1 cellular context compared by ENCODE assay signal in genomic region chr5:132647473-132647872, GRCh38.
TF ChIP-seq lines count a peak whose summit lies in the region.

No MANE protein-coding gene starts in this region.

TF ChIP-seq in HepG2, 621 proteins besides CTCF, POLR2A, EP300 and RAD21 (continued from another document):
- no peak for TF ChIP-seq CSRNP1 (CRISPR knock-in tag; IDR thresholded peaks at IDR 0.05)
- no peak for TF ChIP-seq SMAD1 (CRISPR knock-in tag; IDR thresholded peaks at IDR 0.05; ENCODE audit: borderline replicate concordance, low read depth)
- peak; percentile 63 for TF ChIP-seq ZNF629 (CRISPR knock-in tag; conservative IDR thresholded peaks at IDR 0.05)
- peak; percentile 99 for TF ChIP-seq ZNF432 (CRISPR knock-in tag; IDR thresholded peaks at IDR 0.05; ENCODE audit: borderline replicate concordance)
- TF ChIP-seq ELF3 (CRISPR knock-in tag; IDR thresholded peaks at IDR 0.05), result no peak
- no peak for TF ChIP-seq TMF1 (CRISPR knock-in tag; IDR thresholded peaks at IDR 0.05; ENCODE audit: low read depth)
- TF ChIP-seq FOXO4 (CRISPR knock-in tag; conservative IDR thresholded peaks at IDR 0.05), result 0 out of 2 replicates have a peak, but pooled peaks have one; percentile 55
- no peak for TF ChIP-seq BCL3 (CRISPR knock-in tag; IDR thresholded peaks at IDR 0.05)
- no peak for TF ChIP-seq YEATS4 (CRISPR knock-in tag; IDR thresholded peaks at IDR 0.05; ENCODE audit: borderline replicate concordance)
- TF ChIP-seq DR1 (CRISPR knock-in tag; IDR thresholded peaks at IDR 0.05), result no peak
- no peak for TF ChIP-seq MAX (IDR thresholded peaks at IDR 0.05)
- no peak for TF ChIP-seq ZNF788 (CRISPR knock-in tag; IDR thresholded peaks at IDR 0.05; ENCODE audit: borderline replicate concordance)
- no peak for TF ChIP-seq KLF11 (CRISPR knock-in tag; IDR thresholded peaks at IDR 0.05)
- TF ChIP-seq ZUFSP (CRISPR knock-in tag; IDR thresholded peaks at IDR 0.05; ENCODE audit: borderline replicate concordance), result no peak
- no peak for TF ChIP-seq TCF12 (IDR thresholded peaks at IDR 0.05)
- TF ChIP-seq TCF12 (CRISPR knock-in tag; IDR thresholded peaks at IDR 0.05), result no peak
- TF ChIP-seq ZNF652 (CRISPR knock-in tag; IDR thresholded peaks at IDR 0.05; ENCODE audit: borderline replicate concordance, low read depth), result peak; percentile 94
- no peak for TF ChIP-seq ZC3H13 (CRISPR knock-in tag; IDR thresholded peaks at IDR 0.05)
- no peak for TF ChIP-seq NFE2L1 (CRISPR knock-in tag; IDR thresholded peaks at IDR 0.05; ENCODE audit: borderline replicate concordance)
- TF ChIP-seq SP140L (CRISPR knock-in tag; IDR thresholded peaks at IDR 0.05; ENCODE audit: borderline replicate concordance), result no peak
- TF ChIP-seq ZNF101 (CRISPR knock-in tag; IDR thresholded peaks at IDR 0.05; ENCODE audit: borderline replicate concordance, low read depth), result no peak
- no peak for TF ChIP-seq FOXK2 (IDR thresholded peaks at IDR 0.05)
- no peak for TF ChIP-seq ZSCAN31 (CRISPR knock-in tag; IDR thresholded peaks at IDR 0.05; ENCODE audit: low read depth)
- no peak for TF ChIP-seq AHR (CRISPR knock-in tag; IDR thresholded peaks at IDR 0.05)
- TF ChIP-seq ZSCAN9 (CRISPR knock-in tag; IDR thresholded peaks at IDR 0.05; ENCODE audit: borderline replicate concordance), result no peak
- no peak for TF ChIP-seq MTA3 (CRISPR knock-in tag; IDR thresholded peaks at IDR 0.05)
TF ChIP-seq in HepG2: peak in this region for 4.
